In the genomic region with DNA sequence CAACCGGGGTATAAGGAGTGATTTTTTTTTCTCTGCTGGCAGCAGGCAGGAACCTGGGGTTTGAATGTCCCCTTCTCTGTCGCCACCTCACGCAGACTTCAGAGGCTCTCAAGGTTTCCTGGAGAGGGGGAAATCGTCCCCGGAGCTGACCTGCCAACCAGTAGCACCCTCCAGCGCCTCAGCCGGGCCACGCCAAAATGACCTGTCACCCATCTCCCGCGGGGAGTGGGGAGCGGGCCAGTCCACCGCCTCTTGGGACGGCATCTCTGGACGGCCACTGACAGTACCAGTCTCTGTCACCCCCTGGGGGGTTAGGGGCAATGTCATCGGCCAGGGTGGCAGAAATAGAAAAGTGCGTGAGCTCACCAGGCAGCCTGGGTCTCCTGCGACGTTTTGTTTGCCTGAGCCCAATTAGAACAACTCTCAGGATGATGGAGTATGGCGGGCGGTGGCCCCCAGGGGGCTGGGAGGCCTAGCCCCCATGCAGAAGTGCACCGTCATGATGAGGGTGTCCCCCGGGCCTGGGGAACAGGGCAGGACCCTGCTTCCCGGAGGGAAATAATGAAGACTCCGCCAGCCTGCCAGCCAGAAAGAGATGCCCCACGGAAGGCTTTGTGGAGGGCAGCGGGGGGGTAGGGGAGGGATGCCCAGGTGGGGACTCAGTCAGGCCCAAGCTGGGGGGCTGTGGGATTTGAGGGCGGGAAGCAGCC, we compare ENCODE assay signal across 18 cellular contexts. TPM values are rescaled to one million over a fixed set of nuclear protein-coding genes. Genes with fewer than 3 reads are reported as not detected.
A peak's percentile ranks its signal among the peaks of the same experiment; 100 is the strongest.
DNase-seq lines count a peak whose midpoint lies in the region; ATAC-seq and TF ChIP-seq lines count a peak whose summit lies in the region.
"Had no signal": no experiment of that assay in that cellular context is flagged by ENCODE, and none has a peak within 500 bp of the region (broad histone marks: within the 10 kb centered on the region; RNA-seq: fewer than 3 reads in every experiment).

No MANE protein-coding gene starts in this region.

- ATAC-seq in effector memory CD8-positive, alpha-beta T cell (replicated peaks): no peak
- ATAC-seq in GM18520 (IDR thresholded peaks at IDR 0.05; ENCODE audit: unreplicated experiment): no peak
- ATAC-seq in stimulated activated effector memory CD8-positive, alpha-beta T cell treated with anti-CD3 and anti-CD28 coated beads, Interleukin-12 subunit alpha, Interleukin-12 subunit beta, amount 100 ng/mL, for 72 hours: no peak
- ATAC-seq: activated naive CD8-positive, alpha-beta T cell treated with anti-CD3 and anti-CD28 coated beads, Interleukin-2, amount 50 U/mL, for 24 hours; activated T-cell treated with anti-CD3 and anti-CD28 coated beads, Interleukin-2, amount 50 U/mL, for 72 hours; gastrocnemius medialis; T-helper 17 cell had no signal

- no peaks in the 10 kb centered on the region for H3K9me3 Mint-ChIP-seq in effector memory CD8-positive, alpha-beta T cell
- H3K9me3 Mint-ChIP-seq in neural crest cell: no peaks in the 10 kb centered on the region
- no peaks in the 10 kb centered on the region for H3K9me3 Mint-ChIP-seq in stimulated activated effector memory CD8-positive, alpha-beta T cell treated with anti-CD3 and anti-CD28 coated beads, Interleukin-12 subunit alpha, Interleukin-12 subunit beta, amount 100 ng/mL, for 72 hours
- H3K9me3 Mint-ChIP-seq: activated naive CD8-positive, alpha-beta T cell treated with anti-CD3 and anti-CD28 coated beads, Interleukin-2, amount 50 U/mL, for 24 hours; activated T-cell treated with anti-CD3 and anti-CD28 coated beads, Interleukin-2, amount 50 U/mL, for 72 hours had no signal

- peak overlapping the region; percentile 74; the same call in 1 of the 2 replicates for H3K9ac ChIP-seq in ES-I3 (ENCODE audit: low read depth, low read length)

- TF ChIP-seq CTCF in neural crest cell (conservative IDR thresholded peaks at IDR 0.05): no peak

- no peak for TF ChIP-seq RAD21 in Ishikawa (IDR thresholded peaks at IDR 0.05; ENCODE audit: low read depth)

- peaks cover 61 to 82% of the 10 kb centered on the region in 2 donors for H3K27me3 Mint-ChIP-seq in effector memory CD8-positive, alpha-beta T cell
- H3K27me3 Mint-ChIP-seq in neural crest cell (ENCODE audit: low read depth): peaks cover 6% of the 10 kb centered on the region

- DNase-seq in effector memory CD8-positive, alpha-beta T cell: no peak
- no peak for DNase-seq in neural crest cell (ENCODE audit: low read depth, low spot score)
- no peak for DNase-seq in DMS79 (lab: John Stamatoyannopoulos, UW)
- no peak for DNase-seq in stimulated activated effector memory CD8-positive, alpha-beta T cell treated with anti-CD3 and anti-CD28 coated beads, Interleukin-12 subunit alpha, Interleukin-12 subunit beta, amount 100 ng/mL, for 72 hours (ENCODE audit: low spot score in 2 of 2)
- DNase-seq in NCI-H82 (lab: John Stamatoyannopoulos, UW): no peak
- DNase-seq: dermis blood vessel endothelial cell; gastrocnemius medialis; SHP77; small intestine; stimulated activated CD4-positive, alpha-beta T cell treated with anti-CD3 and anti-CD28 coated beads, Interleukin-4, amount 100 ng/mL, for 1 hour; T-helper 17 cell had no signal

- peak overlapping the region; percentile 69 to 74 for H3K4me3 Mint-ChIP-seq in effector memory CD8-positive, alpha-beta T cell
- peak overlapping the region; percentile 96 for H3K4me3 Mint-ChIP-seq in neural crest cell
- H3K4me3 Mint-ChIP-seq in stimulated activated effector memory CD8-positive, alpha-beta T cell treated with anti-CD3 and anti-CD28 coated beads, Interleukin-12 subunit alpha, Interleukin-12 subunit beta, amount 100 ng/mL, for 72 hours: no peak overlapping the region

- no peaks in the 10 kb centered on the region for H3K36me3 ChIP-seq in ES-I3 (ENCODE audit: insufficient read depth, low read length)
- H3K36me3 ChIP-seq: gastrocnemius medialis, HAP-1, vagina had no signal

- H3K36me3 Mint-ChIP-seq in effector memory CD8-positive, alpha-beta T cell (ENCODE audit: insufficient read depth): peaks cover 2% of the 10 kb centered on the region
- no peaks in the 10 kb centered on the region for H3K36me3 Mint-ChIP-seq in neural crest cell (ENCODE audit: low read depth)
- H3K36me3 Mint-ChIP-seq in stimulated activated effector memory CD8-positive, alpha-beta T cell treated with anti-CD3 and anti-CD28 coated beads, Interleukin-12 subunit alpha, Interleukin-12 subunit beta, amount 100 ng/mL, for 72 hours: no peaks in the 10 kb centered on the region

- TF ChIP-seq EP300 in Ishikawa (IDR thresholded peaks at IDR 0.05; ENCODE audit: borderline replicate concordance): no peak

- H3K4me1 ChIP-seq in ES-I3 (ENCODE audit: insufficient read depth, low read length): peaks cover 15% of the 10 kb centered on the region

- H3K27ac Mint-ChIP-seq in effector memory CD8-positive, alpha-beta T cell: no peak overlapping the region
- H3K27ac Mint-ChIP-seq in neural crest cell (ENCODE audit: unreplicated experiment): peak overlapping the region; percentile 62
- no peak overlapping the region for H3K27ac Mint-ChIP-seq in stimulated activated effector memory CD8-positive, alpha-beta T cell treated with anti-CD3 and anti-CD28 coated beads, Interleukin-12 subunit alpha, Interleukin-12 subunit beta, amount 100 ng/mL, for 72 hours
- H3K27ac Mint-ChIP-seq: activated naive CD8-positive, alpha-beta T cell treated with anti-CD3 and anti-CD28 coated beads, Interleukin-2, amount 50 U/mL, for 24 hours; activated T-cell treated with anti-CD3 and anti-CD28 coated beads, Interleukin-2, amount 50 U/mL, for 72 hours had no signal

- H3K9me3 ChIP-seq in ES-I3 (ENCODE audit: control insufficient read depth, insufficient read depth, low read length): no peaks in the 10 kb centered on the region
- H3K9me3 ChIP-seq: gastrocnemius medialis, vagina had no signal

- H3K4me1 Mint-ChIP-seq in effector memory CD8-positive, alpha-beta T cell (ENCODE audit: low read depth in 2 of 2): peaks cover 6 to 10% of the 10 kb centered on the region in 2 donors
- peaks cover 37% of the 10 kb centered on the region for H3K4me1 Mint-ChIP-seq in neural crest cell
- H3K4me1 Mint-ChIP-seq in stimulated activated effector memory CD8-positive, alpha-beta T cell treated with anti-CD3 and anti-CD28 coated beads, Interleukin-12 subunit alpha, Interleukin-12 subunit beta, amount 100 ng/mL, for 72 hours: peaks cover 31% of the 10 kb centered on the region

TF ChIP-seq in Ishikawa, 13 proteins besides CTCF, POLR2A, EP300 and RAD21:
- no peak for TF ChIP-seq TAF1 (IDR thresholded peaks at IDR 0.05; ENCODE audit: low read depth)
- no peak for TF ChIP-seq CREB1 (IDR thresholded peaks at IDR 0.05; ENCODE audit: low read depth)
- 0 out of 2 replicates have a peak, but pooled peaks have one; percentile 19 for TF ChIP-seq ZBTB7A (IDR thresholded peaks at IDR 0.05; ENCODE audit: low read depth)
- no peak for TF ChIP-seq CEBPB (IDR thresholded peaks at IDR 0.05)

RNA-seq across cellular contexts. Expression of gene PTPRS, which starts 2.6 kb away (rescaled TPM):
- total RNA-seq in neural crest cell: 333 and 357 TPM in 2 replicates
